ENCODE assay signal across 12 cellular contexts in genomic region chr6:118706702-118707101, GRCh38. TPM values are rescaled to one million over a fixed set of nuclear protein-coding genes. Genes with fewer than 3 reads are reported as not detected.
DNase-seq lines count a peak whose midpoint lies in the region; ATAC-seq, FAIRE-seq and TF ChIP-seq lines count a peak whose summit lies in the region.
"Had no signal": no experiment of that assay in that cellular context is flagged by ENCODE, and none has a peak within 500 bp of the region (broad histone marks: within the 10 kb centered on the region; RNA-seq: fewer than 3 reads in every experiment).

No MANE protein-coding gene starts in this region.

- POLR2A ChIA-PET in IMR-90 (lab: Charles Lee; ENCODE audit: unreplicated experiment), result no interaction called here

- H3K14ac ChIP-seq in IMR-90 (replicated peaks; ENCODE audit: low read depth, low read length), result peak overlapping the region; percentile 68

- peak overlapping the region; percentile 78 for H3K18ac ChIP-seq in IMR-90 (ENCODE audit: low read depth, low read length)

- H3K4ac ChIP-seq in IMR-90 (ENCODE audit: low read depth, low read length), result peak overlapping the region; percentile 55

- H2BK5ac ChIP-seq in IMR-90 (ENCODE audit: low read depth, low read length, poor library complexity, severe bottlenecking), result peak overlapping the region; percentile 29

- peak overlapping the region in 1 of 2 experiments; percentile 50; a peak in 2 of 4 replicates for H3K4me3 ChIP-seq in DND-41 (ENCODE audit: low read depth in 1 of 2, low read length in 2 of 2)
- H3K4me3 ChIP-seq in IMR-90 (ENCODE audit: insufficient read depth, low read depth, low read length), result no peak overlapping the region
- peak overlapping the region; percentile 9 for H3K4me3 ChIP-seq in astrocyte (ENCODE audit: insufficient read depth, low read depth, low read length)
- no peak overlapping the region for H3K4me3 ChIP-seq in hepatocyte

- FAIRE-seq in astrocyte (lab: Jason Lieb, UNC), result no peak

- H3K27me3 Mint-ChIP-seq in astrocyte (ENCODE audit: low read depth, unreplicated experiment) (no peaks in the 10 kb centered on the region), nephron (ENCODE audit: low read depth) (no peaks in the 10 kb centered on the region)

- H2AFZ ChIP-seq in DND-41 (ENCODE audit: low read depth, low read length) (no peak overlapping the region), IMR-90 (replicated peaks; ENCODE audit: low read length, poor library complexity) (peak overlapping the region; percentile 75), astrocyte (ENCODE audit: low read depth, low read length) (no peak overlapping the region), hepatocyte (no peak overlapping the region)

- H4K8ac ChIP-seq in IMR-90 (ENCODE audit: low read depth in 2 of 2, low read length in 2 of 2), result peak overlapping the region in 1 of 2 experiments; percentile 61; a peak in 2 of 4 replicates

- H3K9me3 ChIP-seq in DND-41 (ENCODE audit: insufficient read depth, low read length, severe bottlenecking), result no peaks in the 10 kb centered on the region
- H3K9me3 ChIP-seq in IMR-90 (ENCODE audit: control insufficient read depth, insufficient read depth, low read length), result no peaks in the 10 kb centered on the region
- H3K9me3 ChIP-seq in astrocyte (ENCODE audit: insufficient read depth, low read depth, low read length), result no peaks in the 10 kb centered on the region
- H3K9me3 ChIP-seq in hepatocyte (ENCODE audit: low read depth), result no peaks in the 10 kb centered on the region
- H3K9me3 ChIP-seq: ascending aorta had no signal

- H2BK15ac ChIP-seq in IMR-90 (ENCODE audit: low read depth, low read length), result peak overlapping the region; percentile 15; the same call in 1 of the 3 replicates

- TF ChIP-seq RAD21 in IMR-90 (IDR thresholded peaks at IDR 0.05; ENCODE audit: low read length), result no peak

- DNase-seq in DND-41 (no peak), IMR-90 (no peak), astrocyte (ENCODE audit: low read depth) (peak; percentile 57), hepatocyte (ENCODE audit: low spot score) (no peak), NCI-H146 (lab: John Stamatoyannopoulos, UW) (no peak), erythroblast (lab: John Stamatoyannopoulos, UW) (no peak)
- DNase-seq: islet precursor cell, NCI-H2171 had no signal

- no peaks in the 10 kb centered on the region for H3K9me2 ChIP-seq in hepatocyte (replicated peaks; ENCODE audit: insufficient read depth)

- peak overlapping the region; percentile 64; the same call in 1 of the 2 replicates for H2AK5ac ChIP-seq in IMR-90 (ENCODE audit: low read depth, low read length)

- H3K79me2 ChIP-seq in DND-41 (ENCODE audit: insufficient read depth, low read length) (peaks cover 78% of the 10 kb centered on the region), astrocyte (ENCODE audit: insufficient read depth, low read length) (peaks cover 47% of the 10 kb centered on the region), hepatocyte (no peaks in the 10 kb centered on the region)

- in situ Hi-C loops in IMR-90 (cut with MboI; ENCODE audit: low sequenced_read_pairs), result no loop called here

- intact Hi-C loops in IMR-90 (cut with micrococcal nuclease), result loop anchor here (5.0 kb wide), 2 partner anchors 39 to 71 kb away; no protein-coding TSS in a partner anchor

- H3K4me3 Mint-ChIP-seq in astrocyte (ENCODE audit: unreplicated experiment) (peak overlapping the region; percentile 18), nephron (peak overlapping the region in 1 of 3 experiments; percentile 6)

- H4K5ac ChIP-seq in IMR-90 (ENCODE audit: low read depth, low read length), result no peak overlapping the region; the same call in 1 of the 2 replicates

- H3K9ac ChIP-seq in DND-41 (ENCODE audit: low read depth, low read length), result peak overlapping the region; percentile 70
- H3K9ac ChIP-seq in IMR-90 (ENCODE audit: low read depth, low read length), result no peak overlapping the region
- peak overlapping the region; percentile 63 for H3K9ac ChIP-seq in astrocyte (ENCODE audit: low read length)

- H3K27ac ChIP-seq in DND-41 (ENCODE audit: low read length) (peak overlapping the region; percentile 73), IMR-90 (ENCODE audit: insufficient read depth, low read length) (no peak overlapping the region; the same call in 1 of the 2 replicates), astrocyte (ENCODE audit: low read depth, low read length) (peak overlapping the region; percentile 62), hepatocyte (no peak overlapping the region)
- H3K27ac ChIP-seq: ascending aorta, RWPE1 had no signal

- CTCF ChIA-PET in IMR-90 (lab: Yijun Ruan, JAX), result interaction anchor here (1.0 kb wide), 1 partner anchor 9 kb away, joined by 4 read pairs; no protein-coding TSS in a partner anchor

- H3K79me1 ChIP-seq in IMR-90 (ENCODE audit: low read depth in 1 of 2, low read length in 2 of 2), result peaks cover 0 to 8% of the 10 kb centered on the region in 2 experiments; a peak in 1 of 4 replicates

- no TSS peak for BruUV-seq in IMR-90 (replicated peaks; lab: Mats Ljungman, UMichigan)

- H3K9me1 ChIP-seq in IMR-90 (ENCODE audit: insufficient read depth, low read length), result peaks cover 8% of the 10 kb centered on the region; the same call in 1 of the 2 replicates

- H4K20me1 ChIP-seq in DND-41 (ENCODE audit: insufficient read depth, low read length), result peaks cover 3% of the 10 kb centered on the region; the same call in 1 of the 2 replicates
- no peaks in the 10 kb centered on the region for H4K20me1 ChIP-seq in IMR-90 (ENCODE audit: insufficient read depth, low read length)
- no peaks in the 10 kb centered on the region for H4K20me1 ChIP-seq in astrocyte (ENCODE audit: insufficient read depth, low read length)
- no peaks in the 10 kb centered on the region for H4K20me1 ChIP-seq in hepatocyte (ENCODE audit: insufficient read depth, poor library complexity, severe bottlenecking)

- H3K27me3 ChIP-seq in DND-41 (ENCODE audit: insufficient read depth, low read length, poor library complexity) (no peaks in the 10 kb centered on the region), IMR-90 (ENCODE audit: control insufficient read depth, insufficient read depth, low read length) (no peaks in the 10 kb centered on the region), astrocyte (ENCODE audit: insufficient read depth, low read length) (no peaks in the 10 kb centered on the region), hepatocyte (no peaks in the 10 kb centered on the region)
- H3K27me3 ChIP-seq: ascending aorta had no signal

- dilution Hi-C loops in IMR-90 (cut with HindIII; ENCODE audit: low sequenced_read_pairs, unreplicated experiment), result no loop called here

- peak overlapping the region; percentile 94 for H3K27ac Mint-ChIP-seq in astrocyte (ENCODE audit: unreplicated experiment)
- peak overlapping the region; percentile 30 to 98 (median 51) for H3K27ac Mint-ChIP-seq in nephron

- H2AK9ac ChIP-seq in IMR-90 (replicated peaks; ENCODE audit: low read depth, low read length, poor library complexity), result no peak overlapping the region

- H3K23ac ChIP-seq in IMR-90 (ENCODE audit: low read depth, low read length), result peak overlapping the region; percentile 32; the same call in 1 of the 2 replicates

- H3K36me3 ChIP-seq in DND-41 (ENCODE audit: insufficient read depth, low read length) (peaks cover 3% of the 10 kb centered on the region), IMR-90 (ENCODE audit: control insufficient read depth, insufficient read depth, low read length) (no peaks in the 10 kb centered on the region), astrocyte (ENCODE audit: insufficient read depth, low read length) (no peaks in the 10 kb centered on the region), hepatocyte (replicated peaks; ENCODE audit: insufficient read depth, low read depth) (no peaks in the 10 kb centered on the region)
- H3K36me3 ChIP-seq: ascending aorta had no signal

- H2BK20ac ChIP-seq in IMR-90 (ENCODE audit: low read depth, low read length), result peak overlapping the region; percentile 70

- H4K91ac ChIP-seq in IMR-90 (ENCODE audit: insufficient read depth, low read depth, low read length), result 0 out of 2 replicates have a peak overlapping the region, but pooled peaks have one; percentile 6

- H3K4me2 ChIP-seq in DND-41 (ENCODE audit: insufficient read depth, low read length) (peak overlapping the region; percentile 79), IMR-90 (ENCODE audit: low read depth, low read length) (peak overlapping the region; percentile 31; the same call in 1 of the 2 replicates), astrocyte (ENCODE audit: low read length) (peak overlapping the region; percentile 85), hepatocyte (no peak overlapping the region)

- H3K4me1 Mint-ChIP-seq in astrocyte (ENCODE audit: low read depth, unreplicated experiment) (peaks cover 40% of the 10 kb centered on the region), nephron (peaks cover 51% of the 10 kb centered on the region)

- no peaks in the 10 kb centered on the region for H3K9me3 Mint-ChIP-seq in astrocyte (ENCODE audit: unreplicated experiment)
- no peaks in the 10 kb centered on the region for H3K9me3 Mint-ChIP-seq in nephron

- ATAC-seq in DND-41 (ENCODE audit: insufficient read depth, low read depth), result no peak
- ATAC-seq in IMR-90 (ENCODE audit: low read depth), result no peak
- no peak for ATAC-seq in HG03097 (IDR thresholded peaks at IDR 0.05; ENCODE audit: low FRiP score, unreplicated experiment)

- TF ChIP-seq CTCF in DND-41 (IDR thresholded peaks at IDR 0.05; ENCODE audit: borderline replicate concordance, extremely low read depth, low read length, poor library complexity, severe bottlenecking) (no peak), IMR-90 (conservative IDR thresholded peaks at IDR 0.05; ENCODE audit: low read depth, low read length) (no peak), astrocyte (IDR thresholded peaks at IDR 0.05; ENCODE audit: insufficient read depth, low read depth, low read length) (no peak), nephron (IDR thresholded peaks at IDR 0.05; ENCODE audit: unreplicated experiment in 3 of 3) (no peak), hepatocyte (IDR thresholded peaks at IDR 0.05; ENCODE audit: poor library complexity) (no peak)

- H3K36me3 Mint-ChIP-seq in astrocyte (ENCODE audit: low read depth, unreplicated experiment), result no peaks in the 10 kb centered on the region
- no peaks in the 10 kb centered on the region for H3K36me3 Mint-ChIP-seq in nephron (ENCODE audit: low read depth)

- peak overlapping the region; percentile 51 for H2BK120ac ChIP-seq in IMR-90 (ENCODE audit: low read depth, low read length)

- 88% methylated on average over 1 of the region's 3 CpGs; no CpG with 5 or more reads in 1 of the 2 experiments for WGBS in IMR-90 (ENCODE audit: extremely low coverage in 2 of 2, insufficient read length in 1 of 2), 2 experiments
- WGBS in hepatocyte (ENCODE audit: low lambda C conversion rate, missing lambda C conversion rate), result 94% methylated on average over 3 of the region's 3 CpGs

- H3K4me1 ChIP-seq in DND-41 (ENCODE audit: insufficient read depth, low read length) (peaks cover 59% of the 10 kb centered on the region), IMR-90 (ENCODE audit: control insufficient read depth, insufficient read depth, low read length) (peaks cover 10% of the 10 kb centered on the region), astrocyte (ENCODE audit: insufficient read depth, low read length) (peaks cover 42% of the 10 kb centered on the region), hepatocyte (ENCODE audit: insufficient read depth) (peaks cover 17% of the 10 kb centered on the region)

- no peak overlapping the region for H3K56ac ChIP-seq in IMR-90 (ENCODE audit: extremely low read depth, insufficient read depth, low read length)

- no peak for TF ChIP-seq POLR2A in IMR-90 (IDR thresholded peaks at IDR 0.05; ENCODE audit: low read depth, low read length)
- no peak for TF ChIP-seq POLR2A in erythroblast (IDR thresholded peaks at IDR 0.05; ENCODE audit: low read length)

RNA-seq across cellular contexts. Expression of gene CEP85L, which starts 55.3 kb away (rescaled TPM):
- total RNA-seq in IMR-90 (2012; rRNA removed) (24.2 and 25.6 TPM in 2 replicates), astrocyte (16.3 and 19.3 TPM in 2 replicates), hepatocyte (38.5 and 40.2 TPM in 2 replicates)
- polyA plus RNA-seq in IMR-90 (2012; rRNA removed) (2.0 and 2.3 TPM in 2 replicates), hepatocyte (17.8 and 26.3 TPM in 2 replicates)
- 0.32 and 0.99 TPM in 2 replicates for polyA plus RNA-seq in IMR-90 (2012; cell fraction: cytosol; rRNA removed)
- 3.0 and 8.0 TPM in 2 replicates for polyA plus RNA-seq in IMR-90 (2012; cell fraction: nucleus; rRNA removed; ENCODE audit: low replicate concordance)

Comparison
In these comparisons a context has a peak if more than half of its experiments do, and no peak if none do; other contexts are left out.
1. H3K27ac ChIP-seq: peak in DND-41 (single experiment) and astrocyte (single experiment); none in IMR-90 (single experiment) and hepatocyte (single experiment).